ENCODE assay signal across 1 cellular context in genomic region chr13:40175639-40176038, GRCh38.
TF ChIP-seq lines count a peak whose summit lies in the region.

No MANE protein-coding gene starts in this region.

TF ChIP-seq in WTC11, 78 proteins besides CTCF, POLR2A, EP300 and RAD21 (continued from another document):
- TF ChIP-seq FOXP4 (CRISPR knock-in tag; IDR thresholded peaks at IDR 0.05), result no peak
- TF ChIP-seq PREB (CRISPR knock-in tag; IDR thresholded peaks at IDR 0.05; ENCODE audit: borderline replicate concordance), result no peak
- no peak for TF ChIP-seq OVOL2 (CRISPR knock-in tag; IDR thresholded peaks at IDR 0.05; ENCODE audit: borderline replicate concordance)
- TF ChIP-seq ZNF532 (CRISPR knock-in tag; IDR thresholded peaks at IDR 0.05; ENCODE audit: borderline replicate concordance), result no peak
- no peak for TF ChIP-seq ETV6 (CRISPR knock-in tag; IDR thresholded peaks at IDR 0.05)
- TF ChIP-seq ZBTB21 (CRISPR knock-in tag; IDR thresholded peaks at IDR 0.05; ENCODE audit: borderline replicate concordance), result no peak
- TF ChIP-seq MLX (CRISPR knock-in tag; IDR thresholded peaks at IDR 0.05), result no peak
- TF ChIP-seq CREM (CRISPR knock-in tag; IDR thresholded peaks at IDR 0.05), result no peak
- TF ChIP-seq NFYB (CRISPR knock-in tag; conservative IDR thresholded peaks at IDR 0.05; ENCODE audit: low read depth), result no peak
- TF ChIP-seq PRDM15 (CRISPR knock-in tag; IDR thresholded peaks at IDR 0.05), result no peak
- no peak for TF ChIP-seq RORB (CRISPR knock-in tag; IDR thresholded peaks at IDR 0.05)
